ENCODE assay signal across 15 cellular contexts in the genomic region with DNA sequence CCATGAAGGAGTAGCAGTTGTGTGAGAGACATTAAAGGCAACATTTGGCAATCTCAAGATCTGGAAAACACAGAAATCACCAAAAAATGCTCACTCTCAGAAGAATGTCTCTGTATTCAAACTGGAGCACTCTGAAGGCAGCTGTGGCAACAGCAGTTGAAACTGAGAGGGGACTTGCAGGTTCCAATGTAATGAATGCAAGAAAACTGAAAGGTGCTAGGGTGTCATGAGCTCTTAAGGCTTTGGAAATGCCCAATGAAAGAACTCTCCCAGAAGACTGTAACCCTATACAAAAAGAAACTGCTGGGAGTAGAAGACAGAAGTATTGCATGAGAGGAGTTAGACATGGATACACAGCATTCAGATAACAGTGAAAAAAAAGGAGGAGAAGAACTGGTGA.
DNase-seq lines count a peak whose midpoint lies in the region; ATAC-seq, FAIRE-seq and TF ChIP-seq lines count a peak whose summit lies in the region.
"Had no signal": no experiment of that assay in that cellular context is flagged by ENCODE, and none has a peak within 500 bp of the region (broad histone marks: within the 10 kb centered on the region; RNA-seq: fewer than 3 reads in every experiment).

No MANE protein-coding gene starts in this region.

- H3K9me3 Mint-ChIP-seq in endodermal cell (no peaks in the 10 kb centered on the region), CD14-positive monocyte (peaks cover 0 to 8% (median 3%) of the 10 kb centered on the region in 7 donors)

- FAIRE-seq in A549 (lab: Jason Lieb, UNC) (peak; percentile 76), D721Med (lab: Jason Lieb, UNC) (no peak)
- FAIRE-seq: GM12878, GM19239, H54 had no signal

- H3K36me3 Mint-ChIP-seq in endodermal cell (ENCODE audit: low read depth): no peaks in the 10 kb centered on the region
- no peaks in the 10 kb centered on the region for H3K36me3 Mint-ChIP-seq in CD14-positive monocyte
- H3K36me3 Mint-ChIP-seq: CD4-positive, CD25-positive, alpha-beta regulatory T cell had no signal

- H3K4me2 ChIP-seq in A549: no peak overlapping the region
- H3K4me2 ChIP-seq: BLaER1 had no signal

- H3K4me3 Mint-ChIP-seq in endodermal cell (peak overlapping the region; percentile 72), CD14-positive monocyte (no peak overlapping the region)
- H3K4me3 Mint-ChIP-seq: CD4-positive, CD25-positive, alpha-beta regulatory T cell had no signal

- H3K9ac ChIP-seq in HUES6 (ENCODE audit: low read length) (peak overlapping the region; percentile 69), endodermal cell (ENCODE audit: extremely low read depth, low read length, poor library complexity, severe bottlenecking) (no peak overlapping the region), iPS-20b (ENCODE audit: low read depth, low read length) (peak overlapping the region; percentile 39; the same call in 1 of the 2 replicates)
- H3K9ac ChIP-seq: BLaER1 had no signal

- intact Hi-C loops in CD14-positive monocyte (cut with micrococcal nuclease): no loop called here

- peak overlapping the region; percentile 64 for H3K27ac Mint-ChIP-seq in endodermal cell
- H3K27ac Mint-ChIP-seq in CD14-positive monocyte: no peak overlapping the region
- H3K27ac Mint-ChIP-seq: CD4-positive, CD25-positive, alpha-beta regulatory T cell had no signal

- DNase-seq in A549 (ENCODE audit: low read depth in 1 of 2, low spot score in 1 of 2) (no peak), endodermal cell (peak; percentile 55), SJCRH30 (no peak), D721Med (ENCODE audit: insufficient read length, low spot score) (no peak), CD14-positive monocyte (ENCODE audit: low spot score) (no peak)
- DNase-seq: AML-193; CD4-positive, CD25-positive, alpha-beta regulatory T cell; DMS 273 treated with DMSO at 0.1 percent for 48 hours had no signal

- H3K4me3 ChIP-seq in A549: no peak overlapping the region
- peak overlapping the region; percentile 29 for H3K4me3 ChIP-seq in HUES6 (ENCODE audit: low read depth, low read length)
- H3K4me3 ChIP-seq in endodermal cell (ENCODE audit: low read length): no peak overlapping the region
- H3K4me3 ChIP-seq in iPS-20b (ENCODE audit: low read length): peak overlapping the region; percentile 43
- H3K4me3 ChIP-seq in SJCRH30: no peak overlapping the region
- H3K4me3 ChIP-seq: BLaER1, GM12878 had no signal

- H3K36me3 ChIP-seq in HUES6 (ENCODE audit: control insufficient read depth, insufficient read depth, low read length) (peaks cover 10% of the 10 kb centered on the region), endodermal cell (ENCODE audit: control insufficient read depth, insufficient read depth, low read length) (no peaks in the 10 kb centered on the region), iPS-20b (ENCODE audit: insufficient read depth, low read depth, low read length) (no peaks in the 10 kb centered on the region), SJCRH30 (no peaks in the 10 kb centered on the region)
- H3K36me3 ChIP-seq: BLaER1 had no signal

- H3K4me1 ChIP-seq in A549 (no peaks in the 10 kb centered on the region), HUES6 (ENCODE audit: control insufficient read depth, insufficient read depth, low read length) (peaks cover 48% of the 10 kb centered on the region), endodermal cell (ENCODE audit: control insufficient read depth, insufficient read depth, low read length) (no peaks in the 10 kb centered on the region), iPS-20b (ENCODE audit: insufficient read depth, low read length) (peaks cover 42% of the 10 kb centered on the region), SJCRH30 (no peaks in the 10 kb centered on the region)
- H3K4me1 ChIP-seq: BLaER1 had no signal

- H3K27me3 ChIP-seq in HUES6 (ENCODE audit: control insufficient read depth, insufficient read depth, low read length): no peaks in the 10 kb centered on the region; the same call in 1 of the 2 replicates
- H3K27me3 ChIP-seq in endodermal cell (ENCODE audit: control insufficient read depth, insufficient read depth, low read length, poor library complexity, severe bottlenecking): no peaks in the 10 kb centered on the region
- no peaks in the 10 kb centered on the region for H3K27me3 ChIP-seq in iPS-20b (ENCODE audit: insufficient read depth, low read length)
- no peaks in the 10 kb centered on the region for H3K27me3 ChIP-seq in SJCRH30

- TF ChIP-seq POLR2A in A549 (IDR thresholded peaks at IDR 0.05; ENCODE audit: low read length): no peak

- H3K27ac ChIP-seq in A549: no peak overlapping the region
- H3K27ac ChIP-seq in HUES6 (ENCODE audit: low read depth, low read length): peak overlapping the region; percentile 90
- H3K27ac ChIP-seq in endodermal cell (ENCODE audit: low read depth, low read length): no peak overlapping the region
- H3K27ac ChIP-seq in iPS-20b (ENCODE audit: low read length): no peak overlapping the region
- no peak overlapping the region for H3K27ac ChIP-seq in SJCRH30
- H3K27ac ChIP-seq: 22Rv1, BLaER1 had no signal

- CTCF ChIA-PET in A549 (lab: Yijun Ruan, JAX): no interaction called here

- TF ChIP-seq CTCF in A549 (IDR thresholded peaks at IDR 0.05) (no peak), endodermal cell (conservative IDR thresholded peaks at IDR 0.05) (no peak), D721Med (IDR thresholded peaks at IDR 0.05; ENCODE audit: insufficient read depth, missing control alignments) (no peak), CD14-positive monocyte (IDR thresholded peaks at IDR 0.05) (no peak)

- H3K27me3 Mint-ChIP-seq in endodermal cell (ENCODE audit: insufficient read depth) (no peaks in the 10 kb centered on the region), CD14-positive monocyte (ENCODE audit: low read depth in 3 of 3) (peaks cover 0 to 2% (median 1%) of the 10 kb centered on the region in 3 donors)
- H3K27me3 Mint-ChIP-seq: CD4-positive, CD25-positive, alpha-beta regulatory T cell had no signal

- H3K9me3 ChIP-seq in A549 (no peaks in the 10 kb centered on the region), HUES6 (ENCODE audit: control insufficient read depth, insufficient read depth, low read depth, low read length) (no peaks in the 10 kb centered on the region), endodermal cell (ENCODE audit: control insufficient read depth, low read length) (no peaks in the 10 kb centered on the region), iPS-20b (ENCODE audit: insufficient read depth, low read depth, low read length) (no peaks in the 10 kb centered on the region), SJCRH30 (replicated peaks) (no peaks in the 10 kb centered on the region)
- H3K9me3 ChIP-seq: BLaER1 had no signal

- POLR2A ChIA-PET in A549 (lab: Yijun Ruan, JAX): no interaction called here

- peaks cover 60% of the 10 kb centered on the region for H3K4me1 Mint-ChIP-seq in endodermal cell
- no peaks in the 10 kb centered on the region for H3K4me1 Mint-ChIP-seq in CD14-positive monocyte
- H3K4me1 Mint-ChIP-seq: CD4-positive, CD25-positive, alpha-beta regulatory T cell had no signal

- ATAC-seq in A549: no peak
- ATAC-seq: GM12878 had no signal

- TF ChIP-seq EP300 in A549 (IDR thresholded peaks at IDR 0.05): no peak

- TF ChIP-seq RAD21 in A549 (conservative IDR thresholded peaks at IDR 0.05 in 1 of 2, IDR thresholded peaks at IDR 0.05 in 1 of 2): no peak

TF ChIP-seq in A549, 52 proteins besides CTCF, POLR2A, EP300 and RAD21:
- TF ChIP-seq TP53 (CRISPR knock-in tag; IDR thresholded peaks at IDR 0.05) (no peak), CBX8 (IDR thresholded peaks at IDR 0.05) (no peak), EHMT2 (IDR thresholded peaks at IDR 0.05; ENCODE audit: low read depth) (no peak)

Comparison
In these comparisons a context has a peak if more than half of its experiments do, and no peak if none do; other contexts are left out.
1. H3K4me3 ChIP-seq: peak in HUES6 (single experiment) and iPS-20b (single experiment); none in A549 (single experiment), endodermal cell (single experiment) and SJCRH30 (single experiment).